18 cellular contexts compared by ENCODE assay signal in genomic region chr7:36599645-36600313, GRCh38.
DNase-seq lines count a peak whose midpoint lies in the region; ATAC-seq lines count a peak whose summit lies in the region.
"Had no signal": no experiment of that assay in that cellular context is flagged by ENCODE, and none has a peak within 500 bp of the region (broad histone marks: within the 10 kb centered on the region; RNA-seq: fewer than 3 reads in every experiment).

No MANE protein-coding gene starts in this region.

- ATAC-seq in activated naive CD4-positive, alpha-beta T cell treated with anti-CD3 and anti-CD28 coated beads, Interleukin-2, amount 50 U/mL, for 72 hours: no peak
- no peak for ATAC-seq in GM21717 (IDR thresholded peaks at IDR 0.05; ENCODE audit: unreplicated experiment)

- peak overlapping the region; percentile 24 to 36 for H3K27ac Mint-ChIP-seq in activated naive CD4-positive, alpha-beta T cell treated with anti-CD3 and anti-CD28 coated beads, Interleukin-2, amount 50 U/mL, for 72 hours
- no peak overlapping the region for H3K27ac Mint-ChIP-seq in activated naive CD4-positive, alpha-beta T cell treated with anti-CD3 and anti-CD28 coated beads, Interleukin-2, amount 10 ng/mL, durations not matched to agents 7 days and 5 days
- H3K27ac Mint-ChIP-seq in activated naive CD8-positive, alpha-beta T cell treated with anti-CD3 and anti-CD28 coated beads for 36 hours: peak overlapping the region; percentile 75
- H3K27ac Mint-ChIP-seq in immature natural killer cell: peak overlapping the region; percentile 56 to 84 (median 71)

- DNase-seq in activated naive CD4-positive, alpha-beta T cell treated with anti-CD3 and anti-CD28 coated beads, Interleukin-2, amount 50 U/mL, for 72 hours (ENCODE audit: low spot score in 2 of 2): no peak
- DNase-seq in activated naive CD4-positive, alpha-beta T cell treated with anti-CD3 and anti-CD28 coated beads, Interleukin-2, amount 10 ng/mL, durations not matched to agents 7 days and 5 days: no peak
- DNase-seq in activated naive CD8-positive, alpha-beta T cell treated with anti-CD3 and anti-CD28 coated beads for 36 hours: no peak
- no peak for DNase-seq in immature natural killer cell
- DNase-seq in putamen (ENCODE audit: low spot score): peak; percentile 19
- DNase-seq in NCI-H524 treated with DMSO at 0.1 percent for 48 hours (lab: John Stamatoyannopoulos, UW): no peak
- no peak for DNase-seq in stimulated activated CD8-positive, alpha-beta memory T cell treated with anti-CD3 and anti-CD28 coated beads, Interleukin-4, amount 100 ng/mL, for 48 hours
- DNase-seq: Calu3; CD4-positive, CD25-positive, alpha-beta regulatory T cell; DND-41; GF-D8; GOT3; KBM-7; NCI-H1048; NCI-H2107; NCI-H345; NCI-H69 had no signal

- H3K4me1 Mint-ChIP-seq in activated naive CD4-positive, alpha-beta T cell treated with anti-CD3 and anti-CD28 coated beads, Interleukin-2, amount 10 ng/mL, durations not matched to agents 7 days and 5 days: peaks cover 29% of the 10 kb centered on the region
- H3K4me1 Mint-ChIP-seq in activated naive CD8-positive, alpha-beta T cell treated with anti-CD3 and anti-CD28 coated beads for 36 hours: peaks cover 65% of the 10 kb centered on the region
- H3K4me1 Mint-ChIP-seq in immature natural killer cell: peaks cover 19 to 73% of the 10 kb centered on the region in 2 donors

- no peaks in the 10 kb centered on the region for H3K27me3 Mint-ChIP-seq in activated naive CD4-positive, alpha-beta T cell treated with anti-CD3 and anti-CD28 coated beads, Interleukin-2, amount 10 ng/mL, durations not matched to agents 7 days and 5 days
- H3K27me3 Mint-ChIP-seq in activated naive CD8-positive, alpha-beta T cell treated with anti-CD3 and anti-CD28 coated beads for 36 hours: no peaks in the 10 kb centered on the region
- peaks cover 3 to 57% (median 17%) of the 10 kb centered on the region in 3 donors for H3K27me3 Mint-ChIP-seq in immature natural killer cell (ENCODE audit: low read depth in 3 of 3)

- peaks cover 0 to 3% of the 10 kb centered on the region in 2 donors for H3K9me3 Mint-ChIP-seq in activated naive CD4-positive, alpha-beta T cell treated with anti-CD3 and anti-CD28 coated beads, Interleukin-2, amount 50 U/mL, for 72 hours
- no peaks in the 10 kb centered on the region for H3K9me3 Mint-ChIP-seq in activated naive CD4-positive, alpha-beta T cell treated with anti-CD3 and anti-CD28 coated beads, Interleukin-2, amount 10 ng/mL, durations not matched to agents 7 days and 5 days
- H3K9me3 Mint-ChIP-seq in activated naive CD8-positive, alpha-beta T cell treated with anti-CD3 and anti-CD28 coated beads for 36 hours: no peaks in the 10 kb centered on the region
- no peaks in the 10 kb centered on the region for H3K9me3 Mint-ChIP-seq in immature natural killer cell

- no peak overlapping the region for H3K4me3 Mint-ChIP-seq in activated naive CD4-positive, alpha-beta T cell treated with anti-CD3 and anti-CD28 coated beads, Interleukin-2, amount 10 ng/mL, durations not matched to agents 7 days and 5 days
- H3K4me3 Mint-ChIP-seq in activated naive CD8-positive, alpha-beta T cell treated with anti-CD3 and anti-CD28 coated beads for 36 hours: no peak overlapping the region
- H3K4me3 Mint-ChIP-seq in immature natural killer cell: no peak overlapping the region
- H3K4me3 Mint-ChIP-seq: CD4-positive, CD25-positive, alpha-beta regulatory T cell had no signal

- H3K36me3 Mint-ChIP-seq in activated naive CD4-positive, alpha-beta T cell treated with anti-CD3 and anti-CD28 coated beads, Interleukin-2, amount 50 U/mL, for 72 hours: no peaks in the 10 kb centered on the region
- H3K36me3 Mint-ChIP-seq in activated naive CD4-positive, alpha-beta T cell treated with anti-CD3 and anti-CD28 coated beads, Interleukin-2, amount 10 ng/mL, durations not matched to agents 7 days and 5 days: no peaks in the 10 kb centered on the region
- peaks cover 11% of the 10 kb centered on the region for H3K36me3 Mint-ChIP-seq in activated naive CD8-positive, alpha-beta T cell treated with anti-CD3 and anti-CD28 coated beads for 36 hours
- peaks cover 2 to 43% (median 36%) of the 10 kb centered on the region in 3 donors for H3K36me3 Mint-ChIP-seq in immature natural killer cell
- H3K36me3 Mint-ChIP-seq: CD4-positive, CD25-positive, alpha-beta regulatory T cell had no signal

- CTCF ChIA-PET in activated naive CD4-positive, alpha-beta T cell treated with anti-CD3 and anti-CD28 coated beads, Interleukin-2, amount 10 ng/mL, durations not matched to agents 7 days and 5 days (lab: Charles Lee): no interaction called here
